In the genomic region with DNA sequence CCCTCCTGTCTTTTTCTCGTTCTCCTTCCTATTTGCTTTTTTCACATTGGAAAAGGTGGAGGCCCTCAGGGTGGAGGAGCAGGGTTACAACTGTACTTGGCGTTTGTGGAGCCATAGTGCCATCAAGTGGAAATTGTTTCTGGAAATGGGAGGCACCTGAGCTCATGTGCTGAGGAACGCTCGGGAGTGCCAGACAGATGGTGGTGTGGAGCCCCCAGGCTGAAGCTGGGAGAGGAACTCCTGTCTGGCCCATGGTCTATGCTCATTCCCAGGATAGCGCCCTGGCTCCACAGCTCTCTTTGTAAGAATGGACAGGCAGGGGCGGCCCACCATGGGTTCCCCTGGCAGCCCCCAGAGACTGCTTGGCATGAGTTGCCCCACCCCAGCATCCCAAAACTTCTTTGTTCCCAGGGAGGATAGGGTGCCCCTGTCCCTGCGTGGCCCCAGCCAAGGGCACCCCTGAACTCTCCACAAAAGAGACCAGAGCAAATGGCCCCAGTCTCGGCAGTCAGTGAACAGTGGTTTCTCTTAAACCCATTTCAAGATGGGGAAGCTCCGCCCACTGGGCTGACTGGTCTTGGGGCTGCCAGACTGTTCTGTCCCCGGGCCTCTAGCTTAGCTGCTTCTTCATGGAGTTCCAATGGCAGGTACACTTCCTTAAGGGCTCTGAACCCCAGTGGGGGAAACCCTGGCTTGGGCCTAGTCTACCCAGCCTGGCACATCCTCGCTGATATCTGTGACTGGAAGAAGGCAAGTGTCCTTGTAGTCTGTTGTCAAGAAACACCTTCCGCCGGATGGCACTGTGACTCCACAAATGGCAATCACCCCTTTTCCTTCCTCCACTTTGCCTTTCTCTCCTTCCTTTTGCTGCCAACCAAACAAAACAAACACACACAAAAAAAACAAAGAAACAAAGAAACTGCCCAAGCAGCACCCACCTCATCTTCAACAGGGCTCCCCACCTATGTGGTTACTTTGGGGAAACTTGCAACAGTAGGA, we compare ENCODE assay signal across 10 cellular contexts.
DNase-seq lines count a peak whose midpoint lies in the region; ATAC-seq and TF ChIP-seq lines count a peak whose summit lies in the region.
"Had no signal": no experiment of that assay in that cellular context is flagged by ENCODE, and none has a peak within 500 bp of the region (broad histone marks: within the 10 kb centered on the region; RNA-seq: fewer than 3 reads in every experiment).

No MANE protein-coding gene starts in this region.

- intact Hi-C loops in head of caudate nucleus (cut with DNase I), result no loop called here
- intact Hi-C loops in transverse colon (cut with DNase I; ENCODE audit: low total_unique reads), result no loop called here

- H3K27me3 Mint-ChIP-seq in WTC11 (ENCODE audit: low read depth), result no peaks in the 10 kb centered on the region

- no peaks in the 10 kb centered on the region for H3K27me3 ChIP-seq in transverse colon

- DNase-seq in activated T-cell treated with anti-CD3 and anti-CD28 coated beads, Interleukin-2, amount 50 U/mL, for 48 hours, result peak; percentile 26 to 27
- DNase-seq in activated T-cell treated with anti-CD3 and anti-CD28 coated beads for 4 hours (no peak), WTC11 (ENCODE audit: low spot score) (no peak), head of caudate nucleus (peak in 24 of 42 donors; percentile 29 to 82 (median 66)), transverse colon (peak; percentile 26), NCI-H2029 treated with DMSO at 0.1 percent for 48 hours (lab: John Stamatoyannopoulos, UW) (no peak), SHP77 treated with DMSO at 0.1 percent for 48 hours (lab: John Stamatoyannopoulos, UW) (no peak)
- DNase-seq: NCI-H446 treated with DMSO at 0.1 percent for 48 hours had no signal

- no peaks in the 10 kb centered on the region for H3K36me3 ChIP-seq in transverse colon

- H3K27ac Mint-ChIP-seq in WTC11, result 0 out of 2 replicates have a peak overlapping the region, but pooled peaks have one; percentile 49

- ATAC-seq in WTC11 (no peak), HG03457 (IDR thresholded peaks at IDR 0.05; ENCODE audit: unreplicated experiment) (no peak)
- ATAC-seq: HCT116 had no signal

- no peaks in the 10 kb centered on the region for H3K9me3 ChIP-seq in transverse colon

- H3K27ac ChIP-seq in transverse colon, result no peak overlapping the region

- 77% methylated on average over 13 of the region's 13 CpGs; no CpG with 5 or more reads in 1 of the 2 donors for WGBS in transverse colon (ENCODE audit: low coverage in 1 of 2), 2 donors

- no peaks in the 10 kb centered on the region for H3K36me3 Mint-ChIP-seq in WTC11

- peaks cover 43% of the 10 kb centered on the region for H3K4me1 Mint-ChIP-seq in WTC11

- no peak overlapping the region for H3K4me3 ChIP-seq in transverse colon

- H3K4me3 Mint-ChIP-seq in WTC11, result no peak overlapping the region

- CTCF ChIA-PET in WTC11 (lab: Charles Lee), result interaction anchor here (0.6 kb wide), 1 partner anchor 73 kb away, joined by 3 read pairs; no protein-coding TSS in a partner anchor

- POLR2A ChIA-PET in WTC11 (lab: Charles Lee), result no interaction called here

- no peak for TF ChIP-seq POLR2A in transverse colon (IDR thresholded peaks at IDR 0.05)

- no peak for TF ChIP-seq CTCF in WTC11 (IDR thresholded peaks at IDR 0.05)
- no peak for TF ChIP-seq CTCF in transverse colon (IDR thresholded peaks at IDR 0.05)

- H3K9me3 Mint-ChIP-seq in WTC11, result no peaks in the 10 kb centered on the region

- no peaks in the 10 kb centered on the region for H3K4me1 ChIP-seq in transverse colon

- no peak for TF ChIP-seq EP300 in transverse colon (IDR thresholded peaks at IDR 0.05; ENCODE audit: low read depth)

- in situ Hi-C loops in transverse colon (cut with MboI; ENCODE audit: low pct_ligation_motif_present in 1 of 4, low pct_unique_long_range_greater_than_20kb in 1 of 4, low sequenced_read_pairs in 3 of 4), result loop anchor here in 1 of 4 donors (25.0 kb wide), 1 partner anchor 188 kb away; the partner anchor contains the start of gene SPIN3

TF ChIP-seq in WTC11, 78 proteins besides CTCF, POLR2A, EP300 and RAD21 (continues in another document):
- TF ChIP-seq CDX4 (CRISPR knock-in tag; IDR thresholded peaks at IDR 0.05; ENCODE audit: borderline replicate concordance) (no peak), CBFB (CRISPR knock-in tag; IDR thresholded peaks at IDR 0.05; ENCODE audit: low read depth) (no peak), MYBL2 (CRISPR knock-in tag; IDR thresholded peaks at IDR 0.05) (no peak), NR1H2 (CRISPR knock-in tag; IDR thresholded peaks at IDR 0.05) (no peak), ATF2 (CRISPR knock-in tag; IDR thresholded peaks at IDR 0.05; ENCODE audit: borderline replicate concordance, low read depth) (no peak), ZNF138 (CRISPR knock-in tag; conservative IDR thresholded peaks at IDR 0.05) (no peak), CREB1 (CRISPR knock-in tag; IDR thresholded peaks at IDR 0.05) (no peak), AR (CRISPR knock-in tag; IDR thresholded peaks at IDR 0.05) (no peak)
- TF ChIP-seq, protein P1, sequence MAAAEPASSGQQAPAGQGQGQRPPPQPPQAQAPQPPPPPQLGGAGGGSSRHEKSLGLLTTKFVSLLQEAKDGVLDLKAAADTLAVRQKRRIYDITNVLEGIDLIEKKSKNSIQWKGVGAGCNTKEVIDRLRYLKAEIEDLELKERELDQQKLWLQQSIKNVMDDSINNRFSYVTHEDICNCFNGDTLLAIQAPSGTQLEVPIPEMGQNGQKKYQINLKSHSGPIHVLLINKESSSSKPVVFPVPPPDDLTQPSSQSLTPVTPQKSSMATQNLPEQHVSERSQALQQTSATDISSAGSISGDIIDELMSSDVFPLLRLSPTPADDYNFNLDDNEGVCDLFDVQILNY (CRISPR knock-in tag; IDR thresholded peaks at IDR 0.05), result no peak
- TF ChIP-seq, protein P2, sequence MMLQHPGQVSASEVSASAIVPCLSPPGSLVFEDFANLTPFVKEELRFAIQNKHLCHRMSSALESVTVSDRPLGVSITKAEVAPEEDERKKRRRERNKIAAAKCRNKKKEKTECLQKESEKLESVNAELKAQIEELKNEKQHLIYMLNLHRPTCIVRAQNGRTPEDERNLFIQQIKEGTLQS (CRISPR knock-in tag; conservative IDR thresholded peaks at IDR 0.05), result no peak
- TF ChIP-seq, protein P3, sequence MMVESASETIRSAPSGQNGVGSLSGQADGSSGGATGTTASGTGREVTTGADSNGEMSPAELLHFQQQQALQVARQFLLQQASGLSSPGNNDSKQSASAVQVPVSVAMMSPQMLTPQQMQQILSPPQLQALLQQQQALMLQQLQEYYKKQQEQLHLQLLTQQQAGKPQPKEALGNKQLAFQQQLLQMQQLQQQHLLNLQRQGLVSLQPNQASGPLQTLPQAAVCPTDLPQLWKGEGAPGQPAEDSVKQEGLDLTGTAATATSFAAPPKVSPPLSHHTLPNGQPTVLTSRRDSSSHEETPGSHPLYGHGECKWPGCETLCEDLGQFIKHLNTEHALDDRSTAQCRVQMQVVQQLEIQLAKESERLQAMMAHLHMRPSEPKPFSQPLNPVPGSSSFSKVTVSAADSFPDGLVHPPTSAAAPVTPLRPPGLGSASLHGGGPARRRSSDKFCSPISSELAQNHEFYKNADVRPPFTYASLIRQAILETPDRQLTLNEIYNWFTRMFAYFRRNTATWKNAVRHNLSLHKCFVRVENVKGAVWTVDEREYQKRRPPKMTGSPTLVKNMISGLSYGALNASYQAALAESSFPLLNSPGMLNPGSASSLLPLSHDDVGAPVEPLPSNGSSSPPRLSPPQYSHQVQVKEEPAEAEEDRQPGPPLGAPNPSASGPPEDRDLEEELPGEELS (CRISPR knock-in tag; IDR thresholded peaks at IDR 0.05), result no peak

Comparison
In these comparisons a context has a peak if more than half of its experiments do, and no peak if none do; other contexts are left out.
1. DNase-seq: peak in activated T-cell treated with anti-CD3 and anti-CD28 coated beads, Interleukin-2, amount 50 U/mL, for 48 hours (2 of 2), head of caudate nucleus (24 of 42) and transverse colon (single experiment); none in activated T-cell treated with anti-CD3 and anti-CD28 coated beads for 4 hours (single experiment), WTC11 (single experiment), NCI-H2029 treated with DMSO at 0.1 percent for 48 hours (single experiment) and SHP77 treated with DMSO at 0.1 percent for 48 hours (single experiment).